Comparison of ENCODE assay signal across 8 cellular contexts in genomic region chr1:93817819-93818569, GRCh38.
DNase-seq lines count a peak whose midpoint lies in the region; ATAC-seq and TF ChIP-seq lines count a peak whose summit lies in the region.

No MANE protein-coding gene starts in this region.

- in situ Hi-C loops in transverse colon (cut with MboI; ENCODE audit: low pct_ligation_motif_present in 1 of 4, low pct_unique_long_range_greater_than_20kb in 1 of 4, low sequenced_read_pairs in 3 of 4): loop anchor here (5.0 to 25.0 kb wide), 6 partner anchors 181 to 506 kb away; partner anchors contain the start of gene FNBP1L (in 1 of the 4)

- TF ChIP-seq CTCF in foreskin keratinocyte (conservative IDR thresholded peaks at IDR 0.05) (no peak), transverse colon (IDR thresholded peaks at IDR 0.05) (no peak)

- POLR2A ChIA-PET in activated CD4-positive, alpha-beta T cell treated with anti-CD3 and anti-CD28 coated beads for 36 hours (lab: Charles Lee): no interaction called here

- no peaks in the 10 kb centered on the region for H3K36me3 Mint-ChIP-seq in activated CD4-positive, alpha-beta T cell treated with anti-CD3 and anti-CD28 coated beads for 36 hours (ENCODE audit: low read depth)

- no peaks in the 10 kb centered on the region for H3K27me3 Mint-ChIP-seq in activated CD4-positive, alpha-beta T cell treated with anti-CD3 and anti-CD28 coated beads for 36 hours

- H3K27me3 ChIP-seq in foreskin keratinocyte: no peaks in the 10 kb centered on the region
- H3K27me3 ChIP-seq in transverse colon: no peaks in the 10 kb centered on the region

- no peak for TF ChIP-seq EP300 in transverse colon (IDR thresholded peaks at IDR 0.05; ENCODE audit: low read depth)

- no peak for TF ChIP-seq POLR2A in transverse colon (IDR thresholded peaks at IDR 0.05)

- no peaks in the 10 kb centered on the region for H3K9me3 Mint-ChIP-seq in activated CD4-positive, alpha-beta T cell treated with anti-CD3 and anti-CD28 coated beads for 36 hours (ENCODE audit: low read depth)

- no peak overlapping the region for H3K4me3 Mint-ChIP-seq in activated CD4-positive, alpha-beta T cell treated with anti-CD3 and anti-CD28 coated beads for 36 hours

- ATAC-seq in activated CD4-positive, alpha-beta T cell treated with anti-CD3 and anti-CD28 coated beads for 36 hours: peak; percentile 82
- peak; percentile 30 for ATAC-seq in foreskin keratinocyte
- peak; percentile 45 for ATAC-seq in stimulated activated naive CD8-positive, alpha-beta T cell treated with anti-CD3 and anti-CD28 coated beads, Interleukin-15, Interleukin-2, amounts not matched to agents 100 U/mL and 50 U/mL, for 24 hours

- H3K36me3 ChIP-seq in transverse colon: no peaks in the 10 kb centered on the region

- H3K27ac ChIP-seq in foreskin keratinocyte: no peak overlapping the region
- peak overlapping the region in 1 of 4 donors; percentile 41 for H3K27ac ChIP-seq in transverse colon

- H3K27ac Mint-ChIP-seq in activated CD4-positive, alpha-beta T cell treated with anti-CD3 and anti-CD28 coated beads for 36 hours: peak overlapping the region; percentile 67

- H3K4me3 ChIP-seq in transverse colon: no peak overlapping the region

- H3K4me1 ChIP-seq in foreskin keratinocyte (peaks cover 45% of the 10 kb centered on the region), transverse colon (peaks cover 0 to 16% (median 3%) of the 10 kb centered on the region in 4 donors)

- CTCF ChIA-PET in activated CD4-positive, alpha-beta T cell treated with anti-CD3 and anti-CD28 coated beads for 36 hours (lab: Charles Lee): interaction anchor here (0.7 to 9.9 kb wide), 9 partner anchors 11 to 374 kb away, joined by 3 to 256 read pairs (median 3); no protein-coding TSS in a partner anchor

- intact Hi-C loops in activated CD4-positive, alpha-beta T cell treated with anti-CD3 and anti-CD28 coated beads for 36 hours (cut with DNase I, micrococcal nuclease): loop anchor here (1.0 to 10.0 kb wide), 5 partner anchors 26 to 564 kb away; no protein-coding TSS in a partner anchor
- intact Hi-C loops in transverse colon (cut with DNase I; ENCODE audit: low total_unique reads): loop anchor here (2.0 kb wide), 1 partner anchor 183 kb away; no protein-coding TSS in a partner anchor

- H3K4me1 Mint-ChIP-seq in activated CD4-positive, alpha-beta T cell treated with anti-CD3 and anti-CD28 coated beads for 36 hours: peaks cover 25% of the 10 kb centered on the region

- DNase-seq in activated CD4-positive, alpha-beta T cell treated with anti-CD3 and anti-CD28 coated beads for 36 hours: peak; percentile 75
- no peak for DNase-seq in activated CD4-positive, alpha-beta T cell treated with anti-CD3 and anti-CD28 coated beads for 1 hour
- peak; percentile 21 to 36 for DNase-seq in activated CD4-positive, alpha-beta T cell treated with anti-CD3 and anti-CD28 coated beads, Interleukin-2, amount 50 U/mL, for 48 hours
- DNase-seq in foreskin keratinocyte (peak in 1 of 2 donors; percentile 76), occipital lobe (lab: John Stamatoyannopoulos, UW) (no peak), NCI-H82 (lab: John Stamatoyannopoulos, UW) (no peak), transverse colon (no peak)
- DNase-seq in stimulated activated naive CD8-positive, alpha-beta T cell treated with anti-CD3 and anti-CD28 coated beads, Interleukin-15, Interleukin-2, amounts not matched to agents 100 U/mL and 50 U/mL, for 24 hours: peak; percentile 15

- no peaks in the 10 kb centered on the region for H3K9me3 ChIP-seq in transverse colon

- WGBS in transverse colon (ENCODE audit: low coverage in 1 of 2), 2 donors: 85 to 93% methylated on average over 3 to 12 of the region's 12 CpGs

Comparison
In these comparisons a context has a peak if more than half of its experiments do, and no peak if none do; other contexts are left out.
1. DNase-seq: peak in activated CD4-positive, alpha-beta T cell treated with anti-CD3 and anti-CD28 coated beads for 36 hours (single experiment), activated CD4-positive, alpha-beta T cell treated with anti-CD3 and anti-CD28 coated beads, Interleukin-2, amount 50 U/mL, for 48 hours (2 of 2) and stimulated activated naive CD8-positive, alpha-beta T cell treated with anti-CD3 and anti-CD28 coated beads, Interleukin-15, Interleukin-2, amounts not matched to agents 100 U/mL and 50 U/mL, for 24 hours (single experiment); none in activated CD4-positive, alpha-beta T cell treated with anti-CD3 and anti-CD28 coated beads for 1 hour (single experiment), occipital lobe (single experiment), NCI-H82 (single experiment) and transverse colon (single experiment).
2. ATAC-seq: peak in every context shown above with its lines; median percentile 82 in activated CD4-positive, alpha-beta T cell treated with anti-CD3 and anti-CD28 coated beads for 36 hours; 45 in stimulated activated naive CD8-positive, alpha-beta T cell treated with anti-CD3 and anti-CD28 coated beads, Interleukin-15, Interleukin-2, amounts not matched to agents 100 U/mL and 50 U/mL, for 24 hours; 30 in foreskin keratinocyte.